ENCODE assay signal across 17 cellular contexts in the genomic region with DNA sequence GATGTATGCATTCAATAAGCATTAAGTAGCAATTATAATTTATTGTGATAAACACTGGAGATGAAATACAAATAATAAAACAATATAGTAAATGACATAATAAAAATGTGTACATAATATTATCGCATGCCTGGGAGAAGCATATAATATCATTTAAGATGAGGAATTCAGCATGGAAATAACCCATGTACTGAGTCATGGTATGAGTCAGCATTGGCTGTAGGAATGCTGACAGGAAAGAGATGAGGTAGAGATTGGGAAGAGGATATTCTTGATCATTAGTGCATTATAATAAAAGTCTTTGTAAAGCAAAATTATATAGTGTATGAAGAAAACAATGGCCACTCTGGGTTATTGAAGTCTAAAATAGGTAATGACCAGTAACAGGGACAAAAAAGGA.
DNase-seq lines count a peak whose midpoint lies in the region; FAIRE-seq and TF ChIP-seq lines count a peak whose summit lies in the region.
"Had no signal": no experiment of that assay in that cellular context is flagged by ENCODE, and none has a peak within 500 bp of the region (broad histone marks: within the 10 kb centered on the region; RNA-seq: fewer than 3 reads in every experiment).

No MANE protein-coding gene starts in this region.

- H3K9ac ChIP-seq in fibroblast of lung (ENCODE audit: insufficient read depth, low read length): no peak overlapping the region

- no peaks in the 10 kb centered on the region for H3K9me3 ChIP-seq in fibroblast of lung (ENCODE audit: control insufficient read depth, insufficient read depth, low read depth, low read length)
- H3K9me3 ChIP-seq: lower lobe of right lung, tibial nerve had no signal

- H3K4me3 ChIP-seq in fibroblast of lung (replicated peaks in 1 of 4; ENCODE audit: control extremely low read depth in 1 of 4, insufficient read depth in 1 of 4, low read depth in 3 of 4, low read length in 4 of 4): no peak overlapping the region
- H3K4me3 ChIP-seq in retinal pigment epithelial cell (ENCODE audit: low read length): no peak overlapping the region
- H3K4me3 ChIP-seq: lower lobe of right lung, tibial nerve had no signal

- TF ChIP-seq CTCF in fibroblast of lung (conservative IDR thresholded peaks at IDR 0.05 in 1 of 2, IDR thresholded peaks at IDR 0.05 in 1 of 2; ENCODE audit: low read depth in 1 of 2, low read length in 2 of 2): no peak
- TF ChIP-seq CTCF in retinal pigment epithelial cell (conservative IDR thresholded peaks at IDR 0.05; ENCODE audit: low read depth, low read length): no peak
- TF ChIP-seq CTCF in type B pancreatic cell (conservative IDR thresholded peaks at IDR 0.05): no peak

- H3K27ac Mint-ChIP-seq in type B pancreatic cell: no peak overlapping the region
- H3K27ac Mint-ChIP-seq: activated naive CD4-positive, alpha-beta T cell treated with anti-CD3 and anti-CD28 coated beads for 36 hours; dendritic cell treated with granulocyte-macrophage colony-stimulating factor and Interleukin-4, amounts not matched to agents 40 ng/mL and 50 ng/mL, for 4 days; T-helper 2 cell treated with Interferon-gamma antibody and Interleukin-4, amounts not matched to agents 5 μg/mL and 100 μg/mL, for 36 hours had no signal

- FAIRE-seq in GM12892 (lab: Jason Lieb, UNC): no peak

- no peaks in the 10 kb centered on the region for H3K4me1 Mint-ChIP-seq in type B pancreatic cell (ENCODE audit: unreplicated experiment)

- H3K36me3 ChIP-seq in fibroblast of lung (ENCODE audit: control insufficient read depth, insufficient read depth, low read length): no peaks in the 10 kb centered on the region
- H3K36me3 ChIP-seq: lower lobe of right lung, tibial nerve had no signal

- no peak overlapping the region for H2AFZ ChIP-seq in fibroblast of lung (ENCODE audit: low read length)

- no peaks in the 10 kb centered on the region for H3K36me3 Mint-ChIP-seq in type B pancreatic cell

- DNase-seq in HS-5 (ENCODE audit: low read depth): peak; percentile 29
- peak; percentile 2 to 10 for DNase-seq in SW 1271 (lab: John Stamatoyannopoulos, UW)
- peak; percentile 64 to 79 for DNase-seq in fibroblast of lung (ENCODE audit: low read depth in 2 of 2)
- DNase-seq in retinal pigment epithelial cell (ENCODE audit: low read depth): peak; percentile 18
- DNase-seq in activated T-cell treated with anti-CD3 and anti-CD28 coated beads, Interleukin-2, amount 50 U/mL, for 48 hours: no peak
- DNase-seq in activated gamma-delta T cell (lab: John Stamatoyannopoulos, UW): no peak
- no peak for DNase-seq in type B pancreatic cell (ENCODE audit: extremely low spot score, unreplicated experiment)
- DNase-seq in GM12892 (ENCODE audit: insufficient read length): no peak
- DNase-seq: activated naive CD4-positive, alpha-beta T cell treated with anti-CD3 and anti-CD28 coated beads for 36 hours; hippocampal formation; lower lobe of right lung; MV-4-11; occipital lobe had no signal

- H3K4me3 Mint-ChIP-seq in type B pancreatic cell: no peak overlapping the region
- H3K4me3 Mint-ChIP-seq: activated naive CD4-positive, alpha-beta T cell treated with anti-CD3 and anti-CD28 coated beads for 36 hours; dendritic cell treated with granulocyte-macrophage colony-stimulating factor and Interleukin-4, amounts not matched to agents 40 ng/mL and 50 ng/mL, for 4 days; T-helper 2 cell treated with Interferon-gamma antibody and Interleukin-4, amounts not matched to agents 5 μg/mL and 100 μg/mL, for 36 hours had no signal

- no peak overlapping the region for H3K27ac ChIP-seq in fibroblast of lung (ENCODE audit: insufficient read depth, low read length)
- H3K27ac ChIP-seq: HL-60, lower lobe of right lung, tibial nerve had no signal

- no peaks in the 10 kb centered on the region for H4K20me1 ChIP-seq in fibroblast of lung (ENCODE audit: control insufficient read depth, extremely low read depth, insufficient read depth, low read length)

- H3K27me3 ChIP-seq in fibroblast of lung (ENCODE audit: control insufficient read depth, insufficient read depth, low read length): no peaks in the 10 kb centered on the region

- no peaks in the 10 kb centered on the region for H3K79me2 ChIP-seq in fibroblast of lung (ENCODE audit: control insufficient read depth, insufficient read depth, low read length)

- H3K27me3 Mint-ChIP-seq in type B pancreatic cell: no peaks in the 10 kb centered on the region
- H3K27me3 Mint-ChIP-seq: dendritic cell treated with granulocyte-macrophage colony-stimulating factor and Interleukin-4, amounts not matched to agents 40 ng/mL and 50 ng/mL, for 4 days had no signal

- no peaks in the 10 kb centered on the region for H3K9me3 Mint-ChIP-seq in type B pancreatic cell
- H3K9me3 Mint-ChIP-seq: dendritic cell treated with granulocyte-macrophage colony-stimulating factor and Interleukin-4, amounts not matched to agents 40 ng/mL and 50 ng/mL, for 4 days; T-helper 2 cell treated with Interferon-gamma antibody and Interleukin-4, amounts not matched to agents 5 μg/mL and 100 μg/mL, for 36 hours had no signal

- no peaks in the 10 kb centered on the region for H3K4me1 ChIP-seq in fibroblast of lung (ENCODE audit: control insufficient read depth, extremely low read depth, insufficient read depth, low read length)
- H3K4me1 ChIP-seq: lower lobe of right lung, tibial nerve had no signal

- no peak overlapping the region for H3K4me2 ChIP-seq in fibroblast of lung (ENCODE audit: extremely low read depth, insufficient read depth, low read length)

- TF ChIP-seq POLR2A in GM12892 (IDR thresholded peaks at IDR 0.05; ENCODE audit: low read depth, low read length): no peak

Comparison
In these comparisons a context has a peak if more than half of its experiments do, and no peak if none do; other contexts are left out.
1. DNase-seq: peak in HS-5 (single experiment), SW 1271 (2 of 2), fibroblast of lung (2 of 2) and retinal pigment epithelial cell (single experiment); none in activated T-cell treated with anti-CD3 and anti-CD28 coated beads, Interleukin-2, amount 50 U/mL, for 48 hours (0 of 2), activated gamma-delta T cell (single experiment), type B pancreatic cell (single experiment) and GM12892 (single experiment).